In the genomic region with DNA sequence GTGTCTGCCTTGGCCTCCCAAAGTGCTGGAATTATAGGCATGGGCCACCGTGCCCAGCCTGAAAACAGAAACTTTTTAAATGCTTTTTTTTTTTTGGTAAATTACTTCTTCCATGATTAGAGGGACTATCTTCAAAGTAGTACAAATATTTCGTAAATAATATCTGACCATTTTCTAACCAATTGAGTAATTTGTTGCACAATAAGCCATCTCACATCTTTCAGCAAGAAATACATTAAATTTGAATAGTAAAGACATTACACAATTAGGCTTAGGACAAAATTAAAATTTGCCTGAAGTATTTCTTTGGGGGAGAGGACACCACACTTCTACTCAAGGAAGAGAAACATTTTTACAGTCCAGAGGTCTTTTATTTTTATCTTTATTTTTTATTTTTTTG, we compare ENCODE assay signal across 32 cellular contexts.
"Had no signal": no experiment of that assay in that cellular context is flagged by ENCODE, and none has a peak within 500 bp of the region (broad histone marks: within the 10 kb centered on the region; RNA-seq: fewer than 3 reads in every experiment).

No MANE protein-coding gene starts in this region.

- H3K9me3 Mint-ChIP-seq: mesothelial cell of epicardium; naive B cell; natural killer cell treated with Interleukin-12 subunit alpha and Interleukin-12 subunit beta and Interleukin-15 and Interleukin-18, amount 100 ng/mL, for 72 hours; neural progenitor cell had no signal

- H3K4me3 ChIP-seq: coronary artery, esophagus squamous epithelium, gastroesophageal sphincter, heart left ventricle, hepatocyte, left lung, mucosa of descending colon, neural progenitor cell, smooth muscle cell, stomach, thyroid gland, vagina had no signal

- H3K4me1 ChIP-seq: esophagus squamous epithelium, foreskin keratinocyte, heart left ventricle, left lung, neural progenitor cell, parathyroid adenoma, stomach, thyroid gland, vagina had no signal

- H3K4me2 ChIP-seq: hepatocyte, neural progenitor cell, smooth muscle cell had no signal

- H2AFZ ChIP-seq: hepatocyte, neural progenitor cell, parathyroid adenoma had no signal

- H3K9ac ChIP-seq: neural progenitor cell, parathyroid adenoma had no signal

- H3K27ac ChIP-seq: coronary artery, esophagus squamous epithelium, foreskin keratinocyte, gastroesophageal sphincter, heart left ventricle, hepatocyte, left lung, neural progenitor cell, parathyroid adenoma, stomach, thyroid gland, vagina had no signal

- H3K27ac Mint-ChIP-seq: mesothelial cell of epicardium; natural killer cell treated with Interleukin-12 subunit alpha and Interleukin-12 subunit beta and Interleukin-15 and Interleukin-18, amount 100 ng/mL, for 72 hours; neural progenitor cell; progenitor cell of endocrine pancreas had no signal

- H3K27me3 ChIP-seq: esophagus squamous epithelium, foreskin keratinocyte, gastroesophageal sphincter, heart left ventricle, hepatocyte, left lung, neural progenitor cell, stomach, thyroid gland, vagina had no signal

- H3K27me3 Mint-ChIP-seq: naive B cell; natural killer cell treated with Interleukin-12 subunit alpha and Interleukin-12 subunit beta and Interleukin-15 and Interleukin-18, amount 100 ng/mL, for 72 hours; progenitor cell of endocrine pancreas had no signal

- H3K4me1 Mint-ChIP-seq: mesothelial cell of epicardium, naive B cell, neural progenitor cell had no signal

- DNase-seq: dermis blood vessel endothelial cell; effector memory CD4-positive, alpha-beta T cell; erythroblast; esophagus squamous epithelium; foreskin keratinocyte; heart left ventricle; left cardiac atrium; left lung; mesenchymal stem cell; mucosa of descending colon; naive B cell; stimulated activated CD4-positive, alpha-beta T cell treated with anti-CD3 and anti-CD28 coated beads, Interleukin-12 subunit alpha, Interleukin-12 subunit beta, amount 100 ng/mL, for 4 hours; stimulated activated CD4-positive, alpha-beta T cell treated with anti-CD3 and anti-CD28 coated beads, Interleukin-1b, Interleukin-23, amount 100 ng/mL, for 48 hours; stimulated activated CD4-positive, alpha-beta T cell treated with anti-CD3 and anti-CD28 coated beads, Interleukin-4, amount 100 ng/mL, for 1 hour; stimulated activated CD8-positive, alpha-beta memory T cell treated with anti-CD3 and anti-CD28 coated beads, Interleukin-4, amount 100 ng/mL, for 48 hours; stimulated activated naive CD4-positive, alpha-beta T cell treated with Interleukin-2 at 50 U/mL for 16 hours; stomach; thyroid gland; trophoblast cell had no signal

- H3K9me3 ChIP-seq: esophagus squamous epithelium, gastroesophageal sphincter, heart left ventricle, left lung, mucosa of descending colon, stomach, thyroid gland, vagina had no signal

- ATAC-seq: foreskin keratinocyte; gastroesophageal sphincter; heart left ventricle; left cardiac atrium; left lung; mucosa of descending colon; natural killer cell treated with Interleukin-12 subunit alpha and Interleukin-12 subunit beta and Interleukin-15 and Interleukin-18, amount 100 ng/mL, for 72 hours; sciatic nerve had no signal

- FAIRE-seq: endometrium, islet of Langerhans had no signal

- H3K4me3 Mint-ChIP-seq: mesothelial cell of epicardium; naive B cell; natural killer cell treated with Interleukin-12 subunit alpha and Interleukin-12 subunit beta and Interleukin-15 and Interleukin-18, amount 100 ng/mL, for 72 hours; neural progenitor cell had no signal
